In genomic region chr2:96637385-96638143, GRCh38 we compare ENCODE assay signal across 7 cellular contexts. TPM values are rescaled to one million over a fixed set of nuclear protein-coding genes. Genes with fewer than 3 reads are reported as not detected.
DNase-seq lines count a peak whose midpoint lies in the region; ATAC-seq and TF ChIP-seq lines count a peak whose summit lies in the region.

No MANE protein-coding gene starts in this region.

- H3K27ac ChIP-seq in mammary epithelial cell (ENCODE audit: insufficient read depth, low read depth, low read length), result peak overlapping the region; percentile 69

- H3K9me3 ChIP-seq in mammary epithelial cell (replicated peaks; ENCODE audit: insufficient read depth, low read length), result no peaks in the 10 kb centered on the region

- peak; percentile 60 for ATAC-seq in HG02623 (IDR thresholded peaks at IDR 0.05; ENCODE audit: unreplicated experiment)

- H2AFZ ChIP-seq in mammary epithelial cell (ENCODE audit: low read depth, low read length), result peak overlapping the region; percentile 98

- DNase-seq in GM13976 (ENCODE audit: low spot score) (peak; percentile 89), NCI-H1092 (lab: John Stamatoyannopoulos, UW) (peak; percentile 31), mammary epithelial cell (peak; percentile 83), iris pigment epithelial cell (ENCODE audit: low read depth) (peak; percentile 93)
- DNase-seq in stimulated activated CD4-positive, alpha-beta T cell treated with anti-CD3 and anti-CD28 coated beads, Interleukin-12 subunit alpha, Interleukin-12 subunit beta, amount 100 ng/mL, for 24 hours (ENCODE audit: low read depth in 2 of 2), result peak; percentile 57 to 74

- in situ Hi-C loops in GM13976 (cut with MboI; ENCODE audit: low sequenced_read_pairs, unreplicated experiment), result no loop called here
- in situ Hi-C loops in mammary epithelial cell (cut with MboI; ENCODE audit: low sequenced_read_pairs in 2 of 2), result no loop called here

- H3K4me3 ChIP-seq in WI38 (ENCODE audit: low read depth, low read length), result peak overlapping the region; percentile 74
- H3K4me3 ChIP-seq in mammary epithelial cell (replicated peaks in 1 of 3; ENCODE audit: insufficient read depth in 1 of 3, low read depth in 2 of 3, low read length in 3 of 3), result peak overlapping the region; percentile 73 to 87 (median 78)

- dilution Hi-C loops in mammary epithelial cell (cut with HindIII; ENCODE audit: low sequenced_read_pairs), result no loop called here

- H3K9ac ChIP-seq in mammary epithelial cell (ENCODE audit: insufficient read depth, low read length), result peak overlapping the region; percentile 84

- H3K4me1 ChIP-seq in mammary epithelial cell (ENCODE audit: insufficient read depth, low read length), result peaks cover 8% of the 10 kb centered on the region

- peaks cover 3% of the 10 kb centered on the region for H3K36me3 ChIP-seq in mammary epithelial cell (ENCODE audit: insufficient read depth, low read length)

- BruUV-seq in mammary epithelial cell (replicated peaks; lab: Mats Ljungman, UMichigan), result no TSS peak

- H4K20me1 ChIP-seq in mammary epithelial cell (ENCODE audit: insufficient read depth, low read length), result no peaks in the 10 kb centered on the region

- H3K79me2 ChIP-seq in mammary epithelial cell (ENCODE audit: insufficient read depth, low read length), result peaks cover 52% of the 10 kb centered on the region

- CTCF ChIA-PET in mammary epithelial cell (lab: Charles Lee; ENCODE audit: low non-redundant PET), result no interaction called here

- intact Hi-C loops in mammary epithelial cell (cut with micrococcal nuclease), result loop anchor here (1.0 to 2.0 kb wide), 2 partner anchors 103 to 123 kb away; partner anchors contain the start of genes CNNM4 and LMAN2L

- peak overlapping the region; percentile 83 for H3K4me2 ChIP-seq in mammary epithelial cell (ENCODE audit: insufficient read depth, low read depth, low read length)

- 1% methylated on average over 28 of the region's 50 CpGs for WGBS in mammary epithelial cell (ENCODE audit: low coverage, missing lambda C conversion rate)

- H3K27me3 ChIP-seq in mammary epithelial cell (ENCODE audit: insufficient read depth, low read length), result no peaks in the 10 kb centered on the region

- TF ChIP-seq CTCF in GM13976 (IDR thresholded peaks at IDR 0.05; ENCODE audit: borderline replicate concordance, control extremely low read depth, extremely low read depth, insufficient read depth, missing control alignments) (no peak), WI38 (IDR thresholded peaks at IDR 0.05; ENCODE audit: low read depth, low read length) (no peak), mammary epithelial cell (conservative IDR thresholded peaks at IDR 0.05 in 1 of 2, IDR thresholded peaks at IDR 0.05 in 1 of 2; ENCODE audit: extremely low read depth in 1 of 2, insufficient read depth in 1 of 2, low read depth in 1 of 2, low read length in 2 of 2) (no peak)

RNA-seq across cellular contexts. Expression of gene KANSL3, which starts 0.5 kb away (rescaled TPM):
- total RNA-seq in mammary epithelial cell, result 10 to 100 TPM; 33.1 to 36.2 TPM
- 13.8 TPM for polyA plus RNA-seq in mammary epithelial cell
- polyA minus RNA-seq in mammary epithelial cell, result 73.1 TPM

RNA-seq across cellular contexts. Expression of gene FER1L5, which starts 5.0 kb away (rescaled TPM):
- total RNA-seq in mammary epithelial cell, result under 1 TPM; 0.17 to 0.28 TPM
- polyA plus RNA-seq in mammary epithelial cell, result 0.05 TPM
- polyA minus RNA-seq in mammary epithelial cell, result not detected

Comparison
In these comparisons a context has a peak if more than half of its experiments do, and no peak if none do; other contexts are left out.
1. Peak in every context shown above with its lines: DNase-seq, ATAC-seq, H3K4me3 ChIP-seq and H3K27ac ChIP-seq.
2. DNase-seq: peak in every context shown above with its lines; median percentile 93 in iris pigment epithelial cell; 89 in GM13976; 83 in mammary epithelial cell; 66 in stimulated activated CD4-positive, alpha-beta T cell treated with anti-CD3 and anti-CD28 coated beads, Interleukin-12 subunit alpha, Interleukin-12 subunit beta, amount 100 ng/mL, for 24 hours; 31 in NCI-H1092.